ENCODE assay signal across 6 cellular contexts in the genomic region with DNA sequence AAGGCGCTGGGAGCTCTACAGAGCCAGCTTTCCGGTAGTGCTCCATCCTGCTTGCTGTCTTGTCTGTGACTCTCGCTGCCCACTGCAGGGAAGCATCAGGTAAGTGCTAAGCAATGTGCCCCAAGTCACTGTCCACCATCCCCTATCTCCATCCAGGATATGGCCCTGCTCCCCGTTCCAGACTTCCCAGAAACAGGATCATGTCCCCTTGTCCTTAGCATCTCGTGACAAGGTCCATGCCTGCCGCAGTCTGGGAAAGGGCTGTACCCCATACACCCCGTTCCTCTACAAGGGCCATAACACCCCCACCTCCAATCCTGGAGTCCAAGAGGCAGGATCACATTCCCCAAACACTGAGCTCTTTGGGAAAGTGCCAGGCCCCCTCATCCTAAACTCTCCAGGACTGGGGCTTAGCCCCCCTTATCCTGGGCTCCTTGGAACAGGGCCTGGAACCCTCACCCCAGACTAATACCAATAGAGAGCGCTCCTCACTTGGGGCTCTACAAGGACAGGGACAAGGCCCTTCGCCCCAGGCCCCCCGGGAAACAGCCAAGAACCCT. TPM values are rescaled to one million over a fixed set of nuclear protein-coding genes. Genes with fewer than 3 reads are reported as not detected.
DNase-seq lines count a peak whose midpoint lies in the region; ATAC-seq and TF ChIP-seq lines count a peak whose summit lies in the region.

No MANE protein-coding gene starts in this region.

- ATAC-seq in heart right ventricle = peak; percentile 7 to 49 (median 20)
- no peak for ATAC-seq in GM21619 (IDR thresholded peaks at IDR 0.05; ENCODE audit: unreplicated experiment)
- ATAC-seq in HG02840 (IDR thresholded peaks at IDR 0.05; ENCODE audit: low FRiP score, unreplicated experiment) = no peak

- peaks cover 11% of the 10 kb centered on the region; the same call in 1 of the 2 replicates for H3K79me2 ChIP-seq in OCI-LY7 (ENCODE audit: insufficient read depth, low read depth, low read length)

- H3K4me1 ChIP-seq in OCI-LY7 (ENCODE audit: insufficient read depth, low read length, poor library complexity, severe bottlenecking) = peaks cover 21% of the 10 kb centered on the region
- H3K4me1 ChIP-seq in heart right ventricle = peaks cover 2 to 31% (median 25%) of the 10 kb centered on the region in 9 donors
- H3K4me1 ChIP-seq in tibial nerve = peaks cover 0 to 28% (median 15%) of the 10 kb centered on the region in 4 donors

- POLR2A ChIA-PET in OCI-LY7 (lab: Charles Lee) = interaction anchor here (0.5 to 2.2 kb wide), 8 partner anchors 9 to 1131 kb away, joined by 3 to 13 read pairs (median 5); a partner anchor contains a TSS

- TF ChIP-seq CTCF in OCI-LY7 (conservative IDR thresholded peaks at IDR 0.05; ENCODE audit: low read length) (peak; percentile 40), heart right ventricle (IDR thresholded peaks at IDR 0.05) (no peak), tibial nerve (IDR thresholded peaks at IDR 0.05) (no peak)

- H3K4me2 ChIP-seq in OCI-LY7 (ENCODE audit: low read length) = peak overlapping the region; percentile 99

- peak overlapping the region; percentile 65; the same call in 1 of the 2 replicates for H2AFZ ChIP-seq in OCI-LY7 (ENCODE audit: low read length)

- 66% methylated on average over 10 of the region's 10 CpGs for WGBS in heart right ventricle, 2 donors
- 66% methylated on average over 7 to 10 of the region's 10 CpGs for WGBS in tibial nerve, 2 donors

- no peaks in the 10 kb centered on the region for H3K9me3 ChIP-seq in OCI-LY7 (ENCODE audit: low read length)
- no peaks in the 10 kb centered on the region for H3K9me3 ChIP-seq in heart right ventricle
- H3K9me3 ChIP-seq in tibial nerve = no peaks in the 10 kb centered on the region

- BruUV-seq in OCI-LY7 (replicated peaks; lab: Mats Ljungman, UMichigan) = no TSS peak

- in situ Hi-C loops in G401 (cut with HindIII; ENCODE audit: low sequenced_read_pairs) = no loop called here

- no peaks in the 10 kb centered on the region for H3K27me3 ChIP-seq in heart right ventricle
- H3K27me3 ChIP-seq in tibial nerve = no peaks in the 10 kb centered on the region

- H4K20me1 ChIP-seq in OCI-LY7 (ENCODE audit: insufficient read depth, low read length) = no peaks in the 10 kb centered on the region

- DNase-seq in G401 (ENCODE audit: low spot score) = peak; percentile 74
- DNase-seq in OCI-LY7 (ENCODE audit: low spot score) = peak; percentile 27
- DNase-seq in heart right ventricle = no peak
- no peak for DNase-seq in tibial nerve (ENCODE audit: low spot score in 2 of 2)

- H3K4me3 ChIP-seq in OCI-LY7 (ENCODE audit: low read depth, low read length, poor library complexity, severe bottlenecking) (peak overlapping the region; percentile 91), heart right ventricle (peak overlapping the region; percentile 34 to 86 (median 79)), tibial nerve (peak overlapping the region; percentile 58 to 81 (median 72))

- CTCF ChIA-PET in OCI-LY7 (lab: Charles Lee; ENCODE audit: unreplicated experiment) = interaction anchor here (0.9 to 1.7 kb wide), 3 partner anchors 8 to 23 kb away, joined by 3 to 6 read pairs (median 3); no protein-coding TSS in a partner anchor

- TF ChIP-seq EP300 in tibial nerve (IDR thresholded peaks at IDR 0.05) = no peak

- no peak for TF ChIP-seq POLR2A in tibial nerve (IDR thresholded peaks at IDR 0.05)

- intact Hi-C loops in OCI-LY7 (cut with micrococcal nuclease; ENCODE audit: unreplicated experiment) = no loop called here
- intact Hi-C loops in heart right ventricle (cut with DNase I) = loop anchor here in 2 of 10 donors (5.0 kb wide), 2 partner anchors 91 to 279 kb away; no protein-coding TSS in a partner anchor

- peaks cover 11% of the 10 kb centered on the region; the same call in 1 of the 2 replicates for H3K36me3 ChIP-seq in OCI-LY7 (ENCODE audit: insufficient read depth, low read length)
- H3K36me3 ChIP-seq in heart right ventricle = peaks cover 0 to 31% (median 6%) of the 10 kb centered on the region in 9 donors
- peaks cover 0 to 42% (median 4%) of the 10 kb centered on the region in 3 donors for H3K36me3 ChIP-seq in tibial nerve

- H3K9me2 ChIP-seq in OCI-LY7 (ENCODE audit: insufficient read depth, low read length) = no peaks in the 10 kb centered on the region

- H3K27ac ChIP-seq in OCI-LY7 (ENCODE audit: low read depth, low read length, poor library complexity, severe bottlenecking) = peak overlapping the region; percentile 36
- peak overlapping the region; percentile 71 to 98 (median 92) for H3K27ac ChIP-seq in heart right ventricle
- H3K27ac ChIP-seq in tibial nerve = peak overlapping the region; percentile 74 to 96 (median 93)

RNA-seq across cellular contexts. Expression of a gene that starts 0.6 kb away (rescaled TPM):
- 57.9 and 59.4 TPM in 2 replicates for total RNA-seq in G401 (2014; rRNA removed; shearing (Covaris generic))
- 33.6 and 40.3 TPM in 2 replicates for total RNA-seq in OCI-LY7 (2014; rRNA removed; shearing (Covaris generic))
- total RNA-seq in OCI-LY7 (2022) = 31.6 and 33.7 TPM in 2 replicates
- 10 to 100 TPM; 29.2 to 48.5 (median 39.2) TPM for total RNA-seq in heart right ventricle
- 10 to 100 TPM; 34.3 to 51.0 TPM for polyA plus RNA-seq in heart right ventricle
- 10 to 100 TPM; 31.4 to 45.9 (median 45.4) TPM for total RNA-seq in tibial nerve

RNA-seq across cellular contexts. Expression of a gene that starts 9.0 kb away (rescaled TPM):
- total RNA-seq in G401 (2014; rRNA removed; shearing (Covaris generic)) = 105 and 160 TPM in 2 replicates
- total RNA-seq in OCI-LY7 (2014; rRNA removed; shearing (Covaris generic)) = 79.7 and 80.3 TPM in 2 replicates
- total RNA-seq in OCI-LY7 (2022) (84.2 and 96.3 TPM in 2 replicates), heart right ventricle (100 to 1,000 TPM; 113 to 143 (median 129) TPM), tibial nerve (10 to 100 TPM; 64.7 to 87.5 (median 73.7) TPM)
- 100 to 1,000 TPM in 1 of 2 donors, 10 to 100 TPM in 1; 30.5 to 118 TPM for polyA plus RNA-seq in heart right ventricle

RNA-seq across cellular contexts. Expression of a gene that starts 17.5 kb away (rescaled TPM):
- total RNA-seq in G401 (2014; rRNA removed; shearing (Covaris generic)) = 1.5 TPM in 1 of 2 replicates, not detected in the other
- total RNA-seq in OCI-LY7 (2014; rRNA removed; shearing (Covaris generic)) = 1.4 and 1.9 TPM in 2 replicates
- total RNA-seq in OCI-LY7 (2022) (0.38 and 0.44 TPM in 2 replicates), heart right ventricle (not detected), tibial nerve (1 to 10 TPM in 2 of 4 donors, under 1 TPM in 2; 0.30 to 2.1 (median 1.3) TPM)
- polyA plus RNA-seq in heart right ventricle = not detected

RNA-seq across cellular contexts. Expression of a gene that starts 21.8 kb away (rescaled TPM):
- 0.78 and 1.0 TPM in 2 replicates for total RNA-seq in G401 (2014; rRNA removed; shearing (Covaris generic))
- not detected in 2 replicates for total RNA-seq in OCI-LY7 (2014; rRNA removed; shearing (Covaris generic))
- total RNA-seq in OCI-LY7 (2022) = not detected in 2 replicates
- 1 to 10 TPM in 9 of 10 donors, under 1 TPM in 1; 0.76 to 6.2 (median 2.9) TPM for total RNA-seq in heart right ventricle
- 1 to 10 TPM; 2.9 to 5.0 TPM for polyA plus RNA-seq in heart right ventricle
- total RNA-seq in tibial nerve = 10 to 100 TPM; 19.8 to 40.9 (median 34.7) TPM

RNA-seq across cellular contexts. Expression of a gene that starts 26.3 kb away (rescaled TPM):
- total RNA-seq in G401 (2014; rRNA removed; shearing (Covaris generic)) = 193 and 208 TPM in 2 replicates
- total RNA-seq in OCI-LY7 (2014; rRNA removed; shearing (Covaris generic)) = 97.2 and 103 TPM in 2 replicates
- total RNA-seq in OCI-LY7 (2022) (110 TPM in 2 replicates), heart right ventricle (10 to 100 TPM; 15.8 to 31.7 (median 22.3) TPM), tibial nerve (100 to 1,000 TPM in 2 of 4 donors, 10 to 100 TPM in 2; 92.6 to 128 (median 107) TPM)
- polyA plus RNA-seq in heart right ventricle = 10 to 100 TPM; 23.8 to 54.0 TPM

Comparison
In these comparisons a context has a peak if more than half of its experiments do, and no peak if none do; other contexts are left out.
1. DNase-seq: peak in G401 (single experiment) and OCI-LY7 (single experiment); none in heart right ventricle (0 of 2) and tibial nerve (0 of 2).
2. H3K27ac ChIP-seq: peak in every context shown above with its lines; median percentile 93 in tibial nerve; 92 in heart right ventricle; 36 in OCI-LY7.
3. ATAC-seq: peak in heart right ventricle (8 of 8); none in GM21619 (single experiment) and HG02840 (single experiment).
4. Peak in every context shown above with its lines, with median percentiles within 50 percentile points of each other: H3K4me3 ChIP-seq.